ENCODE assay signal across 25 cellular contexts in the genomic region with DNA sequence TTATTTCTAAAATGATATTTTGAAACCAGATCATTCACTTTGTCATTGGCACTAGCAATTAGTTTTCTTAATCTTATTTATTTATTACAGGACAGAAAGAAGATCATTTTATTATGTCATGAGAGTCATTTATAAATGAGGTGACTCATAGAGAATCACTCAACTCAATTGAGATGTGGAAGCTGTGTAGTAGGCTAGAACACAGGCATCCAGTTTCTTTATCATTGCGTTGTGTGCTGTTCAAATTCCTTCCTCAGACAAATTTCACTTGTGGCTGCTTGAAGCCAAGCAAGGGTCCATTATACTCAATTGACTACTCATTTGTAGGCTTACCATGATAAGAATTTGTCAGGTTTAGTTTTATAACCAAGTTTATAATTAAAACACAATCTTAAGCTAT.
"Had no signal": no experiment of that assay in that cellular context is flagged by ENCODE, and none has a peak within 500 bp of the region (broad histone marks: within the 10 kb centered on the region; RNA-seq: fewer than 3 reads in every experiment).

No MANE protein-coding gene starts in this region.

- H3K27ac ChIP-seq: cardiac muscle cell, SJCRH30 had no signal

- H3K27me3 ChIP-seq: cardiac muscle cell, SJCRH30 had no signal

- H3K4me1 ChIP-seq: SJCRH30 had no signal

- H3K4me3 ChIP-seq: cardiac muscle cell, SJCRH30 had no signal

- H3K9me3 ChIP-seq: SJCRH30 had no signal

- ATAC-seq: activated CD8-positive, alpha-beta memory T cell treated with anti-CD3 and anti-CD28 coated beads, Interleukin-2, amount 10 ng/mL, durations not matched to agents 7 days and 5 days; Panc1; Right ventricle myocardium inferior had no signal

- DNase-seq: activated B cell treated with CpG ODN at 0.5 μM for 24 hours; activated CD4-positive, alpha-beta T cell treated with anti-CD3 and anti-CD28 coated beads for 1 hour; activated CD4-positive, alpha-beta T cell treated with anti-CD3 and anti-CD28 coated beads, Interleukin-2, amount 10 ng/mL, durations not matched to agents 24 days and 14 days; activated CD4-positive, alpha-beta T cell treated with anti-CD3 and anti-CD28 coated beads, Interleukin-2, amount 50 U/mL, for 48 hours; activated CD8-positive, alpha-beta memory T cell treated with anti-CD3 and anti-CD28 coated beads, Interleukin-2, amount 10 ng/mL, durations not matched to agents 7 days and 5 days; activated effector memory CD4-positive, alpha-beta T cell treated with Interleukin-2 at 50 U/mL for 16 hours; activated naive CD4-positive, alpha-beta T cell; activated T-cell treated with anti-CD3 and anti-CD28 coated beads, Interleukin-2, amount 50 U/mL, for 24 hours; aorta; KG1; NCI-H1048; NCI-H146; NCI-H1930; NCI-H2171; NCI-H2227 treated with DMSO at 0.1 percent for 48 hours; NCI-H446 treated with DMSO at 0.1 percent for 48 hours; NCI-H524 treated with DMSO at 0.1 percent for 48 hours; NCI-H82; OCI-M1; RPMI8226; SJCRH30; T-helper 9 cell had no signal
